In genomic region chr5:108380531-108381021, GRCh38 we compare ENCODE assay signal across 8 cellular contexts. TPM values are rescaled to one million over a fixed set of nuclear protein-coding genes. Genes with fewer than 3 reads are reported as not detected.
DNase-seq lines count a peak whose midpoint lies in the region; ATAC-seq and TF ChIP-seq lines count a peak whose summit lies in the region.

No MANE protein-coding gene starts in this region.

- TF ChIP-seq POLR2A in tibial nerve (IDR thresholded peaks at IDR 0.05) = no peak

- 1 to 6% methylated on average over 16 to 25 of the region's 43 CpGs for WGBS in tibial nerve, 2 donors

- TF ChIP-seq CTCF in fibroblast of villous mesenchyme (IDR thresholded peaks at IDR 0.05; ENCODE audit: insufficient read depth, low read depth, low read length) (no peak), neutrophil (IDR thresholded peaks at IDR 0.05) (no peak), tibial nerve (IDR thresholded peaks at IDR 0.05) (no peak)

- H3K4me3 ChIP-seq in fibroblast of villous mesenchyme (ENCODE audit: low read depth, low read length) = peak overlapping the region; percentile 84
- peak overlapping the region; percentile 87 to 94 for H3K4me3 ChIP-seq in neutrophil (ENCODE audit: low read depth in 1 of 2, low read length in 1 of 2)
- H3K4me3 ChIP-seq in tibial nerve = peak overlapping the region; percentile 84 to 100 (median 99)

- TF ChIP-seq EP300 in tibial nerve (IDR thresholded peaks at IDR 0.05) = no peak

- peak in 3 of 4 experiments; percentile 4 to 7 (median 5) for DNase-seq in activated CD4-positive, CD25-positive, alpha-beta regulatory T cell (lab: John Stamatoyannopoulos, UW)
- peak; percentile 9 for DNase-seq in NCI-H748 treated with DMSO at 0.1 percent for 48 hours (lab: John Stamatoyannopoulos, UW)
- DNase-seq in activated T-helper 1 cell treated with anti-CD3 and anti-CD28 coated beads, Interleukin-2, amount 50 U/mL, for 16 hours (ENCODE audit: low read depth in 1 of 2, low spot score in 1 of 2) = peak; percentile 10 to 39
- DNase-seq in fibroblast of villous mesenchyme (ENCODE audit: low read depth) = peak; percentile 33
- peak in 1 of 2 donors; percentile 10 for DNase-seq in tibial nerve (ENCODE audit: low spot score in 2 of 2)

- H3K27ac ChIP-seq in neutrophil = peak overlapping the region; percentile 96
- H3K27ac ChIP-seq in tibial nerve = peak overlapping the region; percentile 93 to 100 (median 98)

- ATAC-seq in activated CD4-positive, CD25-positive, alpha-beta regulatory T cell treated with anti-CD3 and anti-CD28 coated beads, Interleukin-2, amount 50 U/mL, for 24 hours = no peak
- peak; percentile 34 for ATAC-seq in HG02852 (IDR thresholded peaks at IDR 0.05; ENCODE audit: unreplicated experiment)

- H3K4me1 ChIP-seq in neutrophil (ENCODE audit: control insufficient read depth in 1 of 2, insufficient read depth in 1 of 2, low read depth in 1 of 2, low read length in 1 of 2) = peaks cover 32 to 46% of the 10 kb centered on the region in 2 experiments
- peaks cover 0 to 29% (median 2%) of the 10 kb centered on the region in 4 donors for H3K4me1 ChIP-seq in tibial nerve

- H3K9me3 ChIP-seq in neutrophil (no peaks in the 10 kb centered on the region), tibial nerve (peaks cover 0 to 18% (median 0%) of the 10 kb centered on the region in 4 donors)

- H3K27me3 ChIP-seq in neutrophil = no peaks in the 10 kb centered on the region
- H3K27me3 ChIP-seq in tibial nerve = no peaks in the 10 kb centered on the region

- H3K36me3 ChIP-seq in neutrophil (no peaks in the 10 kb centered on the region), tibial nerve (peaks cover 0 to 8% (median 0%) of the 10 kb centered on the region in 3 donors)

RNA-seq across cellular contexts. Expression of gene FBXL17, which starts 1.3 kb away (rescaled TPM):
- total RNA-seq in fibroblast of villous mesenchyme (16.8 and 20.3 TPM in 2 replicates), tibial nerve (10 to 100 TPM; 16.5 to 19.0 (median 17.6) TPM)
